25 cellular contexts compared by ENCODE assay signal in the genomic region with DNA sequence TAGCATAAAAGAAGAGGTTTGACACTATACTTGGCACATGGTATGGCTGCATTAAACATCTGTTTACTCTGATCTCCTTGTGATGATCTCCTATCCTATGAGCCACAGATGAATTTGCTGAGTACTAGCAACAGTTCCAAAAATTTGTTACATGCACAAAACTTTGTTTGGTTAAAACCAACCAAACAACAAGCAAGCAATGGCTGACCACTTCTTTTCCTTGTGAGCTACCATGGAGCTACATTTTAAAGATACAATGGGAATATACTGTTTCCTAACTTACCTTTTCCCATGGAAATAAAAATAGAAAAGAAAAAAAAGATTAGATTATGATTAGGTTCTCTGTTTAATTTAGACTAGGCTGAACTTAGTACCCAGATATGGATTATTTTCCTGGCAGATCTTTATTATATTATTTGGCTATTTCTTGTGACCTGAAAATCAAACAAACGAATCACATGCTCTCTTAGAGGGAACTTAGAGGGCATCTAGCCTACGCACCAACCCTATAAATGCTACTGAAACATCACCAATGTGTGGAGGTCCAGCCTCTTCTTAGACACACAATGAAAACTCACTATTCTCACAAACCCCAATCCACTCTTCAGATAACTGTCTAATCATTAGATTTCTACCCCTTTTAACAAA.
DNase-seq lines count a peak whose midpoint lies in the region; ATAC-seq and TF ChIP-seq lines count a peak whose summit lies in the region.
"Had no signal": no experiment of that assay in that cellular context is flagged by ENCODE, and none has a peak within 500 bp of the region (broad histone marks: within the 10 kb centered on the region; RNA-seq: fewer than 3 reads in every experiment).

No MANE protein-coding gene starts in this region.

- H3K27ac ChIP-seq in HCT116 (ENCODE audit: low read depth, low read length) (no peak overlapping the region), lower lobe of right lung (no peak overlapping the region)
- H3K27ac ChIP-seq: gastroesophageal sphincter, KMS-11, left ventricle myocardium inferior, Peyer's patch had no signal

- intact Hi-C loops in HCT116 (cut with micrococcal nuclease) (no loop called here), natural killer cell (cut with micrococcal nuclease) (no loop called here), lower lobe of right lung (cut with DNase I) (no loop called here), lower leg skin (cut with DNase I; ENCODE audit: low total_unique reads) (no loop called here)

- no peaks in the 10 kb centered on the region for H3K9me2 ChIP-seq in HCT116 (ENCODE audit: insufficient read depth)

- H3K4me1 Mint-ChIP-seq in activated CD8-positive, alpha-beta memory T cell treated with anti-CD3 and anti-CD28 coated beads, Interleukin-2, amount 10 ng/mL, durations not matched to agents 7 days and 5 days: peaks cover 73% of the 10 kb centered on the region
- H3K4me1 Mint-ChIP-seq in activated naive CD8-positive, alpha-beta T cell treated with anti-CD3 and anti-CD28 coated beads for 36 hours: peaks cover 30% of the 10 kb centered on the region
- peaks cover 16 to 21% of the 10 kb centered on the region in 2 donors for H3K4me1 Mint-ChIP-seq in natural killer cell
- H3K4me1 Mint-ChIP-seq: brain, nephron had no signal

- RAD21 ChIA-PET in HCT116 (lab: Charles Lee; ENCODE audit: low non-redundant PET in 1 of 2, low total read pairs in 2 of 2, uncharacterized antibody in 2 of 2, unreplicated experiment in 2 of 2): no interaction called here

- H3K27me3 ChIP-seq in HCT116 (ENCODE audit: insufficient read depth, low read length) (no peaks in the 10 kb centered on the region), lower lobe of right lung (ENCODE audit: low read depth) (no peaks in the 10 kb centered on the region)
- H3K27me3 ChIP-seq: gastroesophageal sphincter, Peyer's patch had no signal

- peak overlapping the region; percentile 27 for H3K4me3 Mint-ChIP-seq in activated CD8-positive, alpha-beta memory T cell treated with anti-CD3 and anti-CD28 coated beads, Interleukin-2, amount 10 ng/mL, durations not matched to agents 7 days and 5 days
- H3K4me3 Mint-ChIP-seq in activated naive CD8-positive, alpha-beta T cell treated with anti-CD3 and anti-CD28 coated beads for 36 hours: no peak overlapping the region
- H3K4me3 Mint-ChIP-seq in natural killer cell: no peak overlapping the region
- H3K4me3 Mint-ChIP-seq: brain; effector memory CD8-positive, alpha-beta T cell; nephron; stimulated activated naive B cell treated with anti-CD40 and anti-IgM and Interleukin-4, amounts not matched to agents 10 μg/mL and 1 μg/mL and 100 μg/mL, for 72 hours; T-helper 17 cell had no signal

- H3K27me3 Mint-ChIP-seq in activated CD8-positive, alpha-beta memory T cell treated with anti-CD3 and anti-CD28 coated beads, Interleukin-2, amount 10 ng/mL, durations not matched to agents 7 days and 5 days: no peaks in the 10 kb centered on the region
- H3K27me3 Mint-ChIP-seq in activated naive CD8-positive, alpha-beta T cell treated with anti-CD3 and anti-CD28 coated beads for 36 hours: no peaks in the 10 kb centered on the region
- no peaks in the 10 kb centered on the region for H3K27me3 Mint-ChIP-seq in natural killer cell (ENCODE audit: low read depth in 2 of 2)
- H3K27me3 Mint-ChIP-seq: brain; effector memory CD8-positive, alpha-beta T cell; stimulated activated naive B cell treated with anti-CD40 and anti-IgM and Interleukin-4, amounts not matched to agents 10 μg/mL and 1 μg/mL and 100 μg/mL, for 72 hours; T-helper 17 cell had no signal

- WGBS in lower leg skin, 2 donors: 90 to 91% methylated on average over 2 of the region's 2 CpGs

- peaks cover 7% of the 10 kb centered on the region; the same call in 1 of the 2 replicates for H3K79me2 ChIP-seq in HCT116 (ENCODE audit: insufficient read depth, low read length)

- DNase-seq in activated CD8-positive, alpha-beta memory T cell treated with anti-CD3 and anti-CD28 coated beads, Interleukin-2, amount 10 ng/mL, durations not matched to agents 7 days and 5 days: no peak
- no peak for DNase-seq in activated CD8-positive, alpha-beta memory T cell treated with anti-CD3 and anti-CD28 coated beads, Interleukin-2, amount 50 U/mL, for 4 hours
- DNase-seq in HCT116 (ENCODE audit: low read depth, low spot score): no peak
- DNase-seq in activated naive CD8-positive, alpha-beta T cell treated with anti-CD3 and anti-CD28 coated beads for 36 hours: no peak
- DNase-seq in natural killer cell: no peak
- DNase-seq in lower lobe of right lung: no peak
- DNase-seq in lower leg skin (ENCODE audit: low spot score in 2 of 2): no peak
- DNase-seq in dedifferentiated amniotic fluid mesenchymal stem cell (ENCODE audit: extremely low spot score): no peak
- DNase-seq: effector memory CD8-positive, alpha-beta T cell; GOT3; hypothalamus; left ventricle myocardium inferior; MV-4-11; NCI-H1694; NCI-H2171; NCI-H524 treated with DMSO at 0.1 percent for 48 hours; Peyer's patch; right cardiac atrium; stimulated activated CD4-positive, alpha-beta T cell treated with anti-CD3 and anti-CD28 coated beads, Interleukin-4, amount 100 ng/mL, for 1 hour; stimulated activated naive B cell treated with anti-CD40 and anti-IgM and Interleukin-4, amounts not matched to agents 10 μg/mL and 1 μg/mL and 100 μg/mL, for 72 hours; T-helper 17 cell had no signal

- H3K36me3 ChIP-seq in HCT116 (ENCODE audit: control insufficient read depth in 1 of 2, insufficient read depth in 2 of 2, low read length in 2 of 2): no peaks in the 10 kb centered on the region
- H3K36me3 ChIP-seq in lower lobe of right lung: no peaks in the 10 kb centered on the region
- H3K36me3 ChIP-seq: gastroesophageal sphincter had no signal

- peak overlapping the region; percentile 82 for H3K27ac Mint-ChIP-seq in activated CD8-positive, alpha-beta memory T cell treated with anti-CD3 and anti-CD28 coated beads, Interleukin-2, amount 10 ng/mL, durations not matched to agents 7 days and 5 days
- peak overlapping the region; percentile 42 for H3K27ac Mint-ChIP-seq in activated naive CD8-positive, alpha-beta T cell treated with anti-CD3 and anti-CD28 coated beads for 36 hours
- peak overlapping the region; percentile 6 to 15 for H3K27ac Mint-ChIP-seq in natural killer cell
- H3K27ac Mint-ChIP-seq: brain; nephron; stimulated activated naive B cell treated with anti-CD40 and anti-IgM and Interleukin-4, amounts not matched to agents 10 μg/mL and 1 μg/mL and 100 μg/mL, for 72 hours; T-helper 17 cell had no signal

- TSS peak; percentile 35 for BruUV-seq in HCT116 (replicated peaks; lab: Mats Ljungman, UMichigan)

- H4K20me1 ChIP-seq in HCT116 (ENCODE audit: insufficient read depth): no peaks in the 10 kb centered on the region

- H3K9me3 Mint-ChIP-seq in activated CD8-positive, alpha-beta memory T cell treated with anti-CD3 and anti-CD28 coated beads, Interleukin-2, amount 10 ng/mL, durations not matched to agents 7 days and 5 days (ENCODE audit: low read depth): peaks cover 2% of the 10 kb centered on the region
- no peaks in the 10 kb centered on the region for H3K9me3 Mint-ChIP-seq in activated naive CD8-positive, alpha-beta T cell treated with anti-CD3 and anti-CD28 coated beads for 36 hours
- no peaks in the 10 kb centered on the region for H3K9me3 Mint-ChIP-seq in natural killer cell
- H3K9me3 Mint-ChIP-seq: brain; effector memory CD8-positive, alpha-beta T cell; nephron had no signal

- POLR2A ChIA-PET in HCT116 (lab: Charles Lee): no interaction called here

- H3K4me3 ChIP-seq in HCT116 (replicated peaks in 1 of 2; ENCODE audit: low read depth in 1 of 2, low read length in 2 of 2): no peak overlapping the region
- no peak overlapping the region for H3K4me3 ChIP-seq in lower lobe of right lung
- no peak overlapping the region for H3K4me3 ChIP-seq in lower leg skin (ENCODE audit: low read depth, poor library complexity, severe bottlenecking)
- H3K4me3 ChIP-seq: gastroesophageal sphincter, left ventricle myocardium inferior, Peyer's patch had no signal

- no peak for TF ChIP-seq CTCF in HCT116 (IDR thresholded peaks at IDR 0.05 in 2 of 3, conservative IDR thresholded peaks at IDR 0.05 in 1 of 3; ENCODE audit: borderline replicate concordance in 1 of 3, insufficient read depth in 1 of 3, low read depth in 2 of 3, low read length in 2 of 3)
- no peak for TF ChIP-seq CTCF in natural killer cell (IDR thresholded peaks at IDR 0.05)
- no peak for TF ChIP-seq CTCF in lower lobe of right lung (IDR thresholded peaks at IDR 0.05)
- TF ChIP-seq CTCF in lower leg skin (IDR thresholded peaks at IDR 0.05): no peak

- H3K4me1 ChIP-seq in HCT116 (ENCODE audit: control insufficient read depth in 1 of 2, insufficient read depth in 2 of 2, low read length in 2 of 2) (no peaks in the 10 kb centered on the region), lower lobe of right lung (no peaks in the 10 kb centered on the region)
- H3K4me1 ChIP-seq: Peyer's patch had no signal

- H3K36me3 Mint-ChIP-seq in activated CD8-positive, alpha-beta memory T cell treated with anti-CD3 and anti-CD28 coated beads, Interleukin-2, amount 10 ng/mL, durations not matched to agents 7 days and 5 days: peaks cover 70% of the 10 kb centered on the region
- H3K36me3 Mint-ChIP-seq in activated naive CD8-positive, alpha-beta T cell treated with anti-CD3 and anti-CD28 coated beads for 36 hours: peaks cover 49% of the 10 kb centered on the region
- peaks cover 15% of the 10 kb centered on the region for H3K36me3 Mint-ChIP-seq in natural killer cell

- H2AFZ ChIP-seq in HCT116 (ENCODE audit: low read depth, low read length, poor library complexity, severe bottlenecking): no peak overlapping the region

- H3K4me2 ChIP-seq in HCT116 (ENCODE audit: low read length): no peak overlapping the region
- H3K4me2 ChIP-seq: KMS-11 had no signal

- no peak for ATAC-seq in activated CD8-positive, alpha-beta memory T cell treated with anti-CD3 and anti-CD28 coated beads, Interleukin-2, amount 10 ng/mL, durations not matched to agents 7 days and 5 days
- ATAC-seq in HCT116: no peak
- ATAC-seq in natural killer cell: no peak
- ATAC-seq in lower lobe of right lung: no peak
- ATAC-seq: effector memory CD8-positive, alpha-beta T cell; gastroesophageal sphincter; right cardiac atrium; stimulated activated naive B cell treated with anti-CD40 and anti-IgM and Interleukin-4, amounts not matched to agents 10 μg/mL and 1 μg/mL and 100 μg/mL, for 72 hours; T-helper 17 cell had no signal

- CTCF ChIA-PET in activated CD8-positive, alpha-beta memory T cell treated with anti-CD3 and anti-CD28 coated beads, Interleukin-2, amount 10 ng/mL, durations not matched to agents 7 days and 5 days (lab: Charles Lee): interaction anchor here (1.4 kb wide), 1 partner anchor 11 kb away, joined by 3 read pairs; no protein-coding TSS in a partner anchor
- CTCF ChIA-PET in HCT116 (lab: Charles Lee): no interaction called here

- no peaks in the 10 kb centered on the region for H3K9me3 ChIP-seq in HCT116 (ENCODE audit: control insufficient read depth in 1 of 2, insufficient read depth in 1 of 2, low read depth in 1 of 2, low read length in 2 of 2)
- H3K9me3 ChIP-seq in lower lobe of right lung: no peaks in the 10 kb centered on the region
- H3K9me3 ChIP-seq: gastroesophageal sphincter, left ventricle myocardium inferior, Peyer's patch had no signal

- TF ChIP-seq RAD21 in HCT116 (IDR thresholded peaks at IDR 0.05; ENCODE audit: low read depth): no peak

- no peak overlapping the region for H3K9ac ChIP-seq in HCT116 (ENCODE audit: low read length)
- H3K9ac ChIP-seq: KMS-11 had no signal

- TF ChIP-seq POLR2A in HCT116 (IDR thresholded peaks at IDR 0.05; ENCODE audit: borderline replicate concordance, extremely low read depth, insufficient read depth, insufficient read length) (no peak), lower leg skin (IDR thresholded peaks at IDR 0.05) (no peak)

Comparison
In these comparisons a context has a peak if more than half of its experiments do, and no peak if none do; other contexts are left out.
1. H3K27ac Mint-ChIP-seq: peak in every context shown above with its lines; median percentile 82 in activated CD8-positive, alpha-beta memory T cell treated with anti-CD3 and anti-CD28 coated beads, Interleukin-2, amount 10 ng/mL, durations not matched to agents 7 days and 5 days; 42 in activated naive CD8-positive, alpha-beta T cell treated with anti-CD3 and anti-CD28 coated beads for 36 hours; 10 in natural killer cell.